Comparison of ENCODE assay signal across 8 cellular contexts in the genomic region with DNA sequence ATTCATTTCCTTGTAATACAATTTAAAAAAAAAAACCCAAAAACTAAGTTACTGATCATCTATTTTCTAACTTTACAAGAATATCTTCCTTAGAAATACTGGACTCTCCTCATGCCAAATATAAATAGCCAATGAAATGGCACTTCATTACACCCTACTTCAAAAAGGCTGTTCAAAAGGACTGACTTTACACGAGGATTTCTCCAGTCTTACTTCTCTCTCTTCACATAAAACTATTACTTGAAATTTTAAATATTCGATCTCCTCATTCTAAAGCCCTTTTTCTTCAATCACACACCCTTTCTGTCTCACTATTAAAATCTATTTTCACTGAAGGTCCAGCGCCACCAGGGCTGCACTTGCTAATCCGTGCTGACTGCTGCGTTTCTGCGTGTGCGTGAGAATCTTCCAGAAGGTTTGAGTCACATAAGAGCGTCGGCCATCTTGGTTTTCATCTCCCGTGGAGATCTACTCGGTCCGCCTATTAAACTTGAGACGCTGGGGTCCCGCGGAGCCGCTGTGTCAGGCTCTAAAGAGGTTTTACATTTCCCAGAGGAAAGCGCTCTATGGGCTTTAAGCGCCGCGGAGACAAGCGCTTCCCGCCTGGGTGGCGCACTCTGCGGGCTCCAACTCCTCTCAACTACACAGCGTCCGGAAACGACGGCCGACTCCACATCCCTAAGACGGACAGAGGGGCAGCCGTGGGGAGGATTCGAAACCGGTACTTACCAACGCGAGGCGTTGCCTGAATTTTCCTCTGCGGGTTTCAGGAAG. TPM values are rescaled to one million over a fixed set of nuclear protein-coding genes. Genes with fewer than 3 reads are reported as not detected.
A peak's percentile ranks its signal among the peaks of the same experiment; 100 is the strongest.
DNase-seq lines count a peak whose midpoint lies in the region; ATAC-seq and TF ChIP-seq lines count a peak whose summit lies in the region.

No MANE protein-coding gene starts in this region.

- H3K4me1 ChIP-seq in ACC112 (ENCODE audit: control insufficient read depth, insufficient read depth, low read length, unreplicated experiment): no peaks in the 10 kb centered on the region
- H3K4me1 ChIP-seq in ectodermal cell (ENCODE audit: control insufficient read depth, insufficient read depth, low read length): no peaks in the 10 kb centered on the region
- peaks cover 0 to 2% of the 10 kb centered on the region in 2 donors for H3K4me1 ChIP-seq in lung (ENCODE audit: control insufficient read depth in 2 of 2, insufficient read depth in 2 of 2, low read length in 2 of 2)

- peak overlapping the region; percentile 84 for H3K4me3 ChIP-seq in ACC112 (ENCODE audit: low read depth, low read length)
- H3K4me3 ChIP-seq in ectodermal cell (ENCODE audit: insufficient read depth, low read depth, low read length): peak overlapping the region; percentile 70
- H3K4me3 ChIP-seq in lung: peak overlapping the region; percentile 76

- DNase-seq in NCI-H69 (lab: John Stamatoyannopoulos, UW): peak; percentile 76
- DNase-seq in activated CD8-positive, alpha-beta T cell treated with anti-CD3 and anti-CD28 coated beads, Interleukin-2, amount 10 ng/mL, durations not matched to agents 7 days and 5 days: peak; percentile 75
- DNase-seq in lung (ENCODE audit: low spot score): peak; percentile 41
- peak; percentile 22 to 35 (median 30) for DNase-seq in stimulated activated CD4-positive, alpha-beta T cell treated with anti-CD3 and anti-CD28 coated beads, TNF-alpha, amount 100 ng/mL, for 24 hours (ENCODE audit: low read depth in 3 of 3)

- POLR2A ChIA-PET in activated CD8-positive, alpha-beta T cell treated with anti-CD3 and anti-CD28 coated beads, Interleukin-2, amount 10 ng/mL, durations not matched to agents 7 days and 5 days (lab: Charles Lee): interaction anchor here (0.6 to 1.7 kb wide), 5 partner anchors 11 to 179 kb away, joined by 3 to 22 read pairs (median 11); a partner anchor contains a TSS

- H2AFZ ChIP-seq in ACC112 (ENCODE audit: low read length, unreplicated experiment): peak overlapping the region; percentile 85

- CTCF ChIA-PET in activated CD8-positive, alpha-beta T cell treated with anti-CD3 and anti-CD28 coated beads, Interleukin-2, amount 10 ng/mL, durations not matched to agents 7 days and 5 days (lab: Charles Lee): interaction anchor here (1.1 to 1.7 kb wide), 6 partner anchors 67 to 176 kb away, joined by 3 to 9 read pairs (median 4); a partner anchor contains a TSS

- peak overlapping the region; percentile 99 for H3K27ac Mint-ChIP-seq in activated CD8-positive, alpha-beta T cell treated with anti-CD3 and anti-CD28 coated beads, Interleukin-2, amount 10 ng/mL, durations not matched to agents 7 days and 5 days

- 7 to 9% methylated on average over 37 of the region's 37 CpGs for WGBS in ectodermal cell, 2 experiments
- WGBS in lung, 2 donors: 5 to 7% methylated on average over 37 of the region's 37 CpGs

- H3K27me3 Mint-ChIP-seq in activated CD8-positive, alpha-beta T cell treated with anti-CD3 and anti-CD28 coated beads, Interleukin-2, amount 10 ng/mL, durations not matched to agents 7 days and 5 days (ENCODE audit: low read depth): peaks cover 3% of the 10 kb centered on the region

- H3K9me3 Mint-ChIP-seq in activated CD8-positive, alpha-beta T cell treated with anti-CD3 and anti-CD28 coated beads, Interleukin-2, amount 10 ng/mL, durations not matched to agents 7 days and 5 days (ENCODE audit: insufficient read depth): peaks cover 50% of the 10 kb centered on the region

- H3K27me3 ChIP-seq in ACC112 (ENCODE audit: insufficient read depth, low read length) (peaks cover under 1% of the 10 kb centered on the region; the same call in 1 of the 2 replicates), ectodermal cell (ENCODE audit: control insufficient read depth, insufficient read depth, low read length, poor library complexity, severe bottlenecking) (peaks cover 3% of the 10 kb centered on the region), lung (ENCODE audit: control insufficient read depth, insufficient read depth) (no peaks in the 10 kb centered on the region)

- TF ChIP-seq CTCF in lung (IDR thresholded peaks at IDR 0.05; ENCODE audit: control extremely low read depth, extremely low read depth): no peak

- H3K9me3 ChIP-seq in ectodermal cell (ENCODE audit: control insufficient read depth, low read length) (no peaks in the 10 kb centered on the region), lung (ENCODE audit: control insufficient read depth in 2 of 2, insufficient read depth in 1 of 2, low read length in 1 of 2) (peaks cover 4 to 5% of the 10 kb centered on the region in 2 donors)

- ATAC-seq in GM18873 (IDR thresholded peaks at IDR 0.05; ENCODE audit: low FRiP score, unreplicated experiment): peak; percentile 15
- peak; percentile 30 for ATAC-seq in HG03378 (IDR thresholded peaks at IDR 0.05; ENCODE audit: unreplicated experiment)
- peak; percentile 52 for ATAC-seq in activated CD8-positive, alpha-beta T cell treated with anti-CD3 and anti-CD28 coated beads, Interleukin-2, amount 10 ng/mL, durations not matched to agents 7 days and 5 days
- ATAC-seq in lung (ENCODE audit: insufficient read depth, low FRiP score): peak; percentile 35

- peaks cover 27% of the 10 kb centered on the region for H3K79me2 ChIP-seq in ACC112 (ENCODE audit: control insufficient read depth, insufficient read depth, low read length, unreplicated experiment)

- H3K4me3 Mint-ChIP-seq in activated CD8-positive, alpha-beta T cell treated with anti-CD3 and anti-CD28 coated beads, Interleukin-2, amount 10 ng/mL, durations not matched to agents 7 days and 5 days: peak overlapping the region; percentile 78

- peaks cover 39% of the 10 kb centered on the region for H3K4me1 Mint-ChIP-seq in activated CD8-positive, alpha-beta T cell treated with anti-CD3 and anti-CD28 coated beads, Interleukin-2, amount 10 ng/mL, durations not matched to agents 7 days and 5 days (ENCODE audit: low read depth)

- H3K36me3 Mint-ChIP-seq in activated CD8-positive, alpha-beta T cell treated with anti-CD3 and anti-CD28 coated beads, Interleukin-2, amount 10 ng/mL, durations not matched to agents 7 days and 5 days (ENCODE audit: low read depth): peaks cover 54% of the 10 kb centered on the region

- peak overlapping the region; percentile 94 for H3K27ac ChIP-seq in ACC112 (ENCODE audit: low read depth, low read length)
- H3K27ac ChIP-seq in ectodermal cell (ENCODE audit: insufficient read depth, low read depth, low read length, poor library complexity, severe bottlenecking): peak overlapping the region; percentile 94
- H3K27ac ChIP-seq in lung (ENCODE audit: low read depth in 1 of 2, low read length in 1 of 2): peak overlapping the region; percentile 97

- peaks cover 3% of the 10 kb centered on the region; the same call in 1 of the 2 replicates for H3K36me3 ChIP-seq in ACC112 (ENCODE audit: insufficient read depth, low read length)
- no peaks in the 10 kb centered on the region for H3K36me3 ChIP-seq in ectodermal cell (ENCODE audit: control insufficient read depth, insufficient read depth, low read length)
- H3K36me3 ChIP-seq in lung (ENCODE audit: control insufficient read depth in 2 of 2, insufficient read depth in 2 of 2, low read length in 2 of 2): no peaks in the 10 kb centered on the region

RNA-seq across cellular contexts. Expression of a gene that starts 0.6 kb away (rescaled TPM):
- 10 to 100 TPM; 19.6 to 20.9 TPM for total RNA-seq in activated CD8-positive, alpha-beta T cell treated with anti-CD3 and anti-CD28 coated beads, Interleukin-2, amount 10 ng/mL, durations not matched to agents 7 days and 5 days
- 21.9 TPM for polyA plus RNA-seq in ectodermal cell (2013, experiment 1 of 4)
- polyA plus RNA-seq in ectodermal cell (2013, experiment 2 of 4): 16.4 TPM
- polyA plus RNA-seq in ectodermal cell (2013, experiment 3 of 4): 15.6 TPM
- polyA plus RNA-seq in ectodermal cell (2013, experiment 4 of 4): 18.8 TPM
- 10 to 100 TPM in 1 of 2 donors, 1 to 10 TPM in 1; 8.5 to 12.2 TPM for total RNA-seq in lung
- 1 to 10 TPM; 9.0 to 9.2 TPM for polyA plus RNA-seq in lung

Comparison
In these comparisons a context has a peak if more than half of its experiments do, and no peak if none do; other contexts are left out.
1. Peak in every context shown above with its lines: DNase-seq, ATAC-seq, H3K4me3 ChIP-seq and H3K27ac ChIP-seq.